Comparison of ENCODE assay signal across 19 cellular contexts in the genomic region with DNA sequence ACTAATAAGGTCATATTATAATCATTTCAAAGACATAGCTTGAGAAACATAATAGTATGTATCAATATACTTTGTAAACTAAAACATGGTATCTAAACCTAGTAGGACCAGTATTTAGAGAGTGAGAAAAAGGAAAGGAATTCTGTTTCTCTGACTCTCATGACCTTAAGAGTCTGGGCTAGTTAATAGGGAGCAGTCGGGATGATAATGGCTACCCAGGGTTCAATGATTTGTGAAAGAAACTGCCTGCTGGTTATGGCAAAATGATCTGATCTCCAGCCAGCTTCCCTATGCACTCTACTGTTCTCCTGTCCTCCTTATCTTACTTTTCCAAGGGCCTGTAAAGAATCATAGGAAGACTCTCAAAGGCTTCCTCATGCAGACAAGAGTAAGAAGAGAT.
DNase-seq lines count a peak whose midpoint lies in the region; ATAC-seq, FAIRE-seq and TF ChIP-seq lines count a peak whose summit lies in the region.
"Had no signal": no experiment of that assay in that cellular context is flagged by ENCODE, and none has a peak within 500 bp of the region (broad histone marks: within the 10 kb centered on the region; RNA-seq: fewer than 3 reads in every experiment).

No MANE protein-coding gene starts in this region.

- H3K9me3 ChIP-seq in HCT116 (ENCODE audit: control insufficient read depth in 1 of 2, insufficient read depth in 1 of 2, low read depth in 1 of 2, low read length in 2 of 2) (no peaks in the 10 kb centered on the region), astrocyte (ENCODE audit: insufficient read depth, low read depth, low read length) (no peaks in the 10 kb centered on the region), mesodermal cell (ENCODE audit: control insufficient read depth, low read length) (no peaks in the 10 kb centered on the region), skeletal muscle tissue (ENCODE audit: control insufficient read depth in 3 of 3, low read length in 3 of 3) (no peaks in the 10 kb centered on the region), transverse colon (no peaks in the 10 kb centered on the region)
- H3K9me3 ChIP-seq: BLaER1, MG63 had no signal

- no peak overlapping the region for H3K27ac Mint-ChIP-seq in astrocyte (ENCODE audit: unreplicated experiment)
- H3K27ac Mint-ChIP-seq: effector memory CD8-positive, alpha-beta T cell had no signal

- ATAC-seq in HCT116, result no peak
- ATAC-seq: effector memory CD8-positive, alpha-beta T cell had no signal

- H3K9ac ChIP-seq in HCT116 (ENCODE audit: low read length), result no peak overlapping the region
- peak overlapping the region; percentile 19 for H3K9ac ChIP-seq in astrocyte (ENCODE audit: low read length)
- H3K9ac ChIP-seq in skeletal muscle tissue (ENCODE audit: low read depth in 1 of 3, low read length in 3 of 3), result peak overlapping the region in 1 of 3 donors; percentile 63
- H3K9ac ChIP-seq: BLaER1 had no signal

- H3K4me3 Mint-ChIP-seq in astrocyte (ENCODE audit: unreplicated experiment), result no peak overlapping the region
- H3K4me3 Mint-ChIP-seq: effector memory CD8-positive, alpha-beta T cell had no signal

- H3K27ac ChIP-seq in HCT116 (ENCODE audit: low read depth, low read length) (no peak overlapping the region), astrocyte (ENCODE audit: low read depth, low read length) (no peak overlapping the region), mesodermal cell (ENCODE audit: low read depth, low read length, severe bottlenecking) (peak overlapping the region; percentile 90), skeletal muscle tissue (ENCODE audit: low read depth, low read length) (peak overlapping the region; percentile 28), transverse colon (no peak overlapping the region)
- H3K27ac ChIP-seq: BLaER1 had no signal

- H3K4me3 ChIP-seq in HCT116 (replicated peaks in 1 of 2; ENCODE audit: low read depth in 1 of 2, low read length in 2 of 2) (no peak overlapping the region), astrocyte (ENCODE audit: insufficient read depth, low read depth, low read length) (no peak overlapping the region), mesodermal cell (ENCODE audit: extremely low read depth, insufficient read depth, low read length, poor library complexity, severe bottlenecking) (no peak overlapping the region), skeletal muscle tissue (ENCODE audit: low read length in 3 of 3) (peak overlapping the region in 1 of 3 donors; percentile 18), transverse colon (no peak overlapping the region)
- H3K4me3 ChIP-seq: BLaER1, MG63, skin epidermis had no signal

- no peaks in the 10 kb centered on the region for H3K27me3 Mint-ChIP-seq in astrocyte (ENCODE audit: low read depth, unreplicated experiment)

- peaks cover 54% of the 10 kb centered on the region for H3K27me3 ChIP-seq in HCT116 (ENCODE audit: insufficient read depth, low read length)
- no peaks in the 10 kb centered on the region for H3K27me3 ChIP-seq in astrocyte (ENCODE audit: insufficient read depth, low read length)
- no peaks in the 10 kb centered on the region for H3K27me3 ChIP-seq in skeletal muscle tissue (ENCODE audit: control insufficient read depth in 3 of 3, insufficient read depth in 3 of 3, low read length in 3 of 3)
- H3K27me3 ChIP-seq in transverse colon, result no peaks in the 10 kb centered on the region
- H3K27me3 ChIP-seq: BLaER1, MG63 had no signal

- H3K36me3 ChIP-seq in HCT116 (ENCODE audit: control insufficient read depth in 1 of 2, insufficient read depth in 2 of 2, low read length in 2 of 2), result no peaks in the 10 kb centered on the region
- H3K36me3 ChIP-seq in astrocyte (ENCODE audit: insufficient read depth, low read length), result no peaks in the 10 kb centered on the region
- H3K36me3 ChIP-seq in mesodermal cell (ENCODE audit: control insufficient read depth, insufficient read depth, low read length), result peaks cover 11% of the 10 kb centered on the region
- H3K36me3 ChIP-seq in skeletal muscle tissue (ENCODE audit: control insufficient read depth in 3 of 3, insufficient read depth in 3 of 3, low read length in 3 of 3), result no peaks in the 10 kb centered on the region
- H3K36me3 ChIP-seq in transverse colon, result no peaks in the 10 kb centered on the region
- H3K36me3 ChIP-seq: BLaER1 had no signal

- H3K4me1 ChIP-seq in HCT116 (ENCODE audit: control insufficient read depth in 1 of 2, insufficient read depth in 2 of 2, low read length in 2 of 2), result peaks cover 5 to 6% of the 10 kb centered on the region in 2 experiments; a peak in 1 of 4 replicates
- peaks cover 36% of the 10 kb centered on the region for H3K4me1 ChIP-seq in astrocyte (ENCODE audit: insufficient read depth, low read length)
- peaks cover 30% of the 10 kb centered on the region for H3K4me1 ChIP-seq in mesodermal cell (ENCODE audit: control insufficient read depth, insufficient read depth, low read length, poor library complexity, severe bottlenecking)
- peaks cover 9 to 19% (median 17%) of the 10 kb centered on the region in 3 donors for H3K4me1 ChIP-seq in skeletal muscle tissue (ENCODE audit: control insufficient read depth in 3 of 3, insufficient read depth in 3 of 3, low read length in 3 of 3)
- peaks cover 0 to 3% (median 2%) of the 10 kb centered on the region in 4 donors for H3K4me1 ChIP-seq in transverse colon
- H3K4me1 ChIP-seq: BLaER1 had no signal

- 33 to 38% methylated on average over 1 of the region's 1 CpG for WGBS in mesodermal cell (ENCODE audit: insufficient coverage in 2 of 2), 2 experiments
- 71 to 83% methylated on average over 1 of the region's 1 CpG for WGBS in transverse colon (ENCODE audit: low coverage in 1 of 2), 2 donors

- RAD21 ChIA-PET in HCT116 (lab: Charles Lee; ENCODE audit: low non-redundant PET in 1 of 2, low total read pairs in 2 of 2, uncharacterized antibody in 2 of 2, unreplicated experiment in 2 of 2), result no interaction called here

- CTCF ChIA-PET in HCT116 (lab: Charles Lee), result interaction anchor here (1.0 to 1.7 kb wide), 7 partner anchors 10 to 480 kb away, joined by 3 to 10 read pairs (median 4); no protein-coding TSS in a partner anchor

- no peaks in the 10 kb centered on the region for H3K79me2 ChIP-seq in HCT116 (ENCODE audit: insufficient read depth, low read length)
- no peaks in the 10 kb centered on the region for H3K79me2 ChIP-seq in astrocyte (ENCODE audit: insufficient read depth, low read length)

- H2AFZ ChIP-seq in HCT116 (ENCODE audit: low read depth, low read length, poor library complexity, severe bottlenecking) (peak overlapping the region; percentile 58), astrocyte (ENCODE audit: low read depth, low read length) (peak overlapping the region; percentile 37)

- no TSS peak for BruUV-seq in HCT116 (replicated peaks; lab: Mats Ljungman, UMichigan)

- no peaks in the 10 kb centered on the region for H3K9me2 ChIP-seq in HCT116 (ENCODE audit: insufficient read depth)

- H4K20me1 ChIP-seq in HCT116 (ENCODE audit: insufficient read depth), result no peaks in the 10 kb centered on the region
- no peaks in the 10 kb centered on the region for H4K20me1 ChIP-seq in astrocyte (ENCODE audit: insufficient read depth, low read length)
- H4K20me1 ChIP-seq: BLaER1 had no signal

- no peaks in the 10 kb centered on the region for H3K9me3 Mint-ChIP-seq in astrocyte (ENCODE audit: unreplicated experiment)
- H3K9me3 Mint-ChIP-seq: effector memory CD8-positive, alpha-beta T cell had no signal

- TF ChIP-seq EP300 in transverse colon (IDR thresholded peaks at IDR 0.05; ENCODE audit: low read depth), result no peak

- in situ Hi-C loops in transverse colon (cut with MboI; ENCODE audit: low pct_ligation_motif_present in 1 of 4, low pct_unique_long_range_greater_than_20kb in 1 of 4, low sequenced_read_pairs in 3 of 4), result no loop called here

- POLR2A ChIA-PET in HCT116 (lab: Charles Lee), result no interaction called here

- peaks cover 1% of the 10 kb centered on the region for H3K36me3 Mint-ChIP-seq in astrocyte (ENCODE audit: low read depth, unreplicated experiment)

- TF ChIP-seq POLR2A in HCT116 (IDR thresholded peaks at IDR 0.05; ENCODE audit: borderline replicate concordance, extremely low read depth, insufficient read depth, insufficient read length), result no peak
- TF ChIP-seq POLR2A in transverse colon (IDR thresholded peaks at IDR 0.05), result no peak

- DNase-seq in HCT116 (ENCODE audit: low read depth, low spot score), result no peak
- no peak for DNase-seq in astrocyte (ENCODE audit: low read depth)
- no peak for DNase-seq in transverse colon
- no peak for DNase-seq in globus pallidus (ENCODE audit: low spot score)
- DNase-seq in NCI-H1694 (lab: John Stamatoyannopoulos, UW), result no peak
- DNase-seq: activated CD4-positive, alpha-beta T cell treated with anti-CD3 and anti-CD28 coated beads for 48 hours; activated CD8-positive, alpha-beta memory T cell treated with anti-CD3 and anti-CD28 coated beads, Interleukin-2, amount 50 U/mL, for 48 hours; activated effector memory CD4-positive, alpha-beta T cell treated with anti-CD3 and anti-CD28 coated beads, Interleukin-2, amount 50 U/mL, for 16 hours; amniotic stem cell; effector memory CD8-positive, alpha-beta T cell; hippocampal formation; NCI-H1436 treated with DMSO at 0.1 percent for 48 hours; NCI-H774; stimulated activated CD4-positive, alpha-beta T cell treated with anti-CD3 and anti-CD28 coated beads, Interleukin-4, amount 100 ng/mL, for 24 hours had no signal

- FAIRE-seq in astrocyte (lab: Jason Lieb, UNC), result no peak

- TF ChIP-seq CTCF in HCT116 (IDR thresholded peaks at IDR 0.05 in 2 of 3, conservative IDR thresholded peaks at IDR 0.05 in 1 of 3; ENCODE audit: borderline replicate concordance in 1 of 3, insufficient read depth in 1 of 3, low read depth in 2 of 3, low read length in 2 of 3), result no peak
- no peak for TF ChIP-seq CTCF in astrocyte (IDR thresholded peaks at IDR 0.05; ENCODE audit: insufficient read depth, low read depth, low read length)
- no peak for TF ChIP-seq CTCF in transverse colon (IDR thresholded peaks at IDR 0.05)

- TF ChIP-seq RAD21 in HCT116 (IDR thresholded peaks at IDR 0.05; ENCODE audit: low read depth), result no peak

- intact Hi-C loops in HCT116 (cut with micrococcal nuclease), result no loop called here
- intact Hi-C loops in transverse colon (cut with DNase I; ENCODE audit: low total_unique reads), result no loop called here

- H3K4me1 Mint-ChIP-seq in astrocyte (ENCODE audit: low read depth, unreplicated experiment), result peaks cover 24% of the 10 kb centered on the region

- no peak overlapping the region for H3K4me2 ChIP-seq in HCT116 (ENCODE audit: low read length)
- peak overlapping the region; percentile 43 for H3K4me2 ChIP-seq in astrocyte (ENCODE audit: low read length)
- H3K4me2 ChIP-seq: BLaER1 had no signal

TF ChIP-seq in HCT116, 20 proteins besides CTCF, POLR2A, EP300 and RAD21 (continues in another document):
- TF ChIP-seq POLR2AphosphoS5 (IDR thresholded peaks at IDR 0.05; ENCODE audit: low read depth, low read length), result no peak
- TF ChIP-seq, protein P1, sequence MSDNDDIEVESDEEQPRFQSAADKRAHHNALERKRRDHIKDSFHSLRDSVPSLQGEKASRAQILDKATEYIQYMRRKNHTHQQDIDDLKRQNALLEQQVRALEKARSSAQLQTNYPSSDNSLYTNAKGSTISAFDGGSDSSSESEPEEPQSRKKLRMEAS (IDR thresholded peaks at IDR 0.05), result no peak
- no peak for TF ChIP-seq SIN3A (IDR thresholded peaks at IDR 0.05; ENCODE audit: low read depth)
- no peak for TF ChIP-seq SP1 (IDR thresholded peaks at IDR 0.05; ENCODE audit: low read depth)
- TF ChIP-seq EZH2 (IDR thresholded peaks at IDR 0.05), result no peak
- TF ChIP-seq EGR1 (IDR thresholded peaks at IDR 0.05; ENCODE audit: low read depth), result no peak
- TF ChIP-seq SRF (IDR thresholded peaks at IDR 0.05; ENCODE audit: low read depth), result no peak

Comparison
In these comparisons a context has a peak if more than half of its experiments do, and no peak if none do; other contexts are left out.
1. H3K27ac ChIP-seq: peak in mesodermal cell (single experiment) and skeletal muscle tissue (single experiment); none in HCT116 (single experiment), astrocyte (single experiment) and transverse colon (0 of 4).